ENCODE assay signal across 8 cellular contexts in the genomic region with DNA sequence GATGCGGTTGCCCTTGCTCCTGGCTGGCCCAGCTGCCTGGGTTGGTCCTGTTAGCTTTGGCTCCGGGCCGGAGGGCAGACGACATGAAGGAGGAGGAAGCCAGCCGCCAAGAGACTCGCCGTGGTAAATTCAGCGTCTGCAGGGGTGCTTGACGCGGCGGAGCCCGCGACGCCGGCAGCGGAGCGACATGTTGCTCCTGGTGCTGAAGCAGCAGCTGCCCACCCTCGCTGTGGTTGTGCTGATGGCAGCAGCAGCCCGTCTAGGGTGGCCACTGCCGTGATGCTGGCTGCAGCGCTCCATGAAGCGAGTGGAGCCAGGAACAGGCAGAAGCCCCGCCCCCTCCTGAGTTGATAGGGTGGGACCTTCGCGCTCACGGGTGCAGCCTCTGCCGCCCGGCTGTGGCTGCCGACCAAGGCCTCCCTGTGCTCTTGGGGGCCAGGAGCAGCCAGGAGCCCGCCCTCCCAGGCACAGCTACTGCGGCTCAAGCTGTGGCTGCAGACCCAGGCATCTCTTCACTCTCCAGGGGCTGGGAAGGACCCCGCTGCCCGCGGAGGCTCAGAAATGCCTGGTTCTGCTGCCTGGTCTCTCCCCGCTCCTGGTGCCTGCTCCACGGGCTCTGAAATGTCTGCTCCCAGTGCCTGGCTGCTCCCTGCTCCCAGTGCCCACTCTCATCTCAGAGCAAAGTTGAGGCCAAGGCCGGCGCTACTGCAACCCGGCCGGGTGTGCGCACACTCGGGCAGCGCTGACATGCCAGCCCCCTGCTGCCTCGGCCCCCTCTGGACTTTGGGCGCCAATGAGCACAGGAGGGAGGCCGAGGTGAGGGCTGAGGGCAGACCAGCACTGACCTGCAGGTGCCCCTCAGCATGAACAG. TPM values are rescaled to one million over a fixed set of nuclear protein-coding genes. Genes with fewer than 3 reads are reported as not detected.
DNase-seq lines count a peak whose midpoint lies in the region; ATAC-seq, FAIRE-seq and TF ChIP-seq lines count a peak whose summit lies in the region.

No MANE protein-coding gene starts in this region.

- ATAC-seq in GM18868 (IDR thresholded peaks at IDR 0.05; ENCODE audit: unreplicated experiment): peak; percentile 70
- peak; percentile 48 for ATAC-seq in HG03097 (IDR thresholded peaks at IDR 0.05; ENCODE audit: low FRiP score, unreplicated experiment)

- peaks cover 8% of the 10 kb centered on the region for H3K4me1 ChIP-seq in ACC112 (ENCODE audit: control insufficient read depth, insufficient read depth, low read length, unreplicated experiment)
- peaks cover 26% of the 10 kb centered on the region for H3K4me1 ChIP-seq in keratinocyte (ENCODE audit: control insufficient read depth, extremely low read depth, insufficient read depth, low read length)

- dilution Hi-C loops in keratinocyte (cut with MboI; ENCODE audit: extremely low pct_ligation_motif_present, low sequenced_read_pairs): no loop called here

- H3K9me3 ChIP-seq in WERI-Rb-1 (ENCODE audit: severe bottlenecking) (no peaks in the 10 kb centered on the region), keratinocyte (ENCODE audit: control insufficient read depth, low read depth, low read length) (no peaks in the 10 kb centered on the region)

- H3K9me1 ChIP-seq in keratinocyte (ENCODE audit: control insufficient read depth, extremely low read depth, insufficient read depth, low read length): no peaks in the 10 kb centered on the region

- peak overlapping the region; percentile 49 for H3K9ac ChIP-seq in keratinocyte (ENCODE audit: control insufficient read depth, extremely low read depth, insufficient read depth, low read length)

- no peak for FAIRE-seq in keratinocyte (lab: Jason Lieb, UNC)

- H3K36me3 ChIP-seq in ACC112 (ENCODE audit: insufficient read depth, low read length) (no peaks in the 10 kb centered on the region), WERI-Rb-1 (no peaks in the 10 kb centered on the region), keratinocyte (ENCODE audit: control insufficient read depth in 2 of 2, extremely low read depth in 1 of 2, insufficient read depth in 2 of 2, low read length in 2 of 2) (no peaks in the 10 kb centered on the region)

- H3K27ac ChIP-seq in ACC112 (ENCODE audit: low read depth, low read length) (no peak overlapping the region), WERI-Rb-1 (peak overlapping the region; percentile 51), keratinocyte (ENCODE audit: control insufficient read depth, insufficient read depth, low read length) (no peak overlapping the region)

- DNase-seq in NCI-H2171 (lab: John Stamatoyannopoulos, UW) (peak; percentile 77), WERI-Rb-1 (peak; percentile 96), cardiac fibroblast (ENCODE audit: low read depth in 2 of 2) (peak; percentile 61 to 81), keratinocyte (ENCODE audit: low read depth, low spot score) (no peak)
- DNase-seq in stimulated activated CD4-positive, alpha-beta T cell treated with anti-CD3 and anti-CD28 coated beads, Interleukin-15, amount 100 ng/mL, for 1 hour (ENCODE audit: low read depth in 1 of 2, low spot score in 1 of 2): peak; percentile 63 to 67

- H3K79me2 ChIP-seq in ACC112 (ENCODE audit: control insufficient read depth, insufficient read depth, low read length, unreplicated experiment): peaks cover 2% of the 10 kb centered on the region
- peaks cover 3% of the 10 kb centered on the region for H3K79me2 ChIP-seq in keratinocyte (ENCODE audit: control insufficient read depth, insufficient read depth, low read length)

- H3K27me3 ChIP-seq in ACC112 (ENCODE audit: insufficient read depth, low read length): no peaks in the 10 kb centered on the region
- H3K27me3 ChIP-seq in WERI-Rb-1 (ENCODE audit: insufficient read depth, low read depth, severe bottlenecking): no peaks in the 10 kb centered on the region
- H3K27me3 ChIP-seq in keratinocyte (ENCODE audit: control insufficient read depth, extremely low read depth, insufficient read depth, low read length): no peaks in the 10 kb centered on the region

- TF ChIP-seq CTCF in WERI-Rb-1 (IDR thresholded peaks at IDR 0.05; ENCODE audit: low read depth, low read length) (no peak), cardiac fibroblast (IDR thresholded peaks at IDR 0.05; ENCODE audit: low read depth, low read length) (no peak), keratinocyte (optimal IDR thresholded peaks at IDR 0.05 in 1 of 3, IDR thresholded peaks at IDR 0.05 in 1 of 3, conservative IDR thresholded peaks at IDR 0.05 in 1 of 3; ENCODE audit: extremely low read depth in 1 of 3, insufficient read depth in 2 of 3, low read length in 3 of 3) (no peak)

- H3K4me2 ChIP-seq in keratinocyte (ENCODE audit: control insufficient read depth, extremely low read depth, insufficient read depth, low read depth, low read length): peak overlapping the region; percentile 87

- H4K20me1 ChIP-seq in keratinocyte (ENCODE audit: control insufficient read depth, extremely low read depth, insufficient read depth, low read length): no peaks in the 10 kb centered on the region

- peak overlapping the region; percentile 76 for H3K4me3 ChIP-seq in ACC112 (ENCODE audit: low read depth, low read length)
- peak overlapping the region; percentile 62 for H3K4me3 ChIP-seq in WERI-Rb-1 (ENCODE audit: low read depth, low read length)
- H3K4me3 ChIP-seq in cardiac fibroblast (replicated peaks in 1 of 2; ENCODE audit: low read depth in 2 of 2, low read length in 2 of 2): peak overlapping the region; percentile 59 to 68
- H3K4me3 ChIP-seq in keratinocyte (ENCODE audit: control insufficient read depth in 2 of 3, extremely low read depth in 1 of 3, insufficient read depth in 2 of 3, low read depth in 1 of 3, low read length in 3 of 3): peak overlapping the region; percentile 35 to 77 (median 65)

- H2AFZ ChIP-seq in ACC112 (ENCODE audit: low read length, unreplicated experiment) (peak overlapping the region; percentile 72), keratinocyte (ENCODE audit: control insufficient read depth, low read length) (peak overlapping the region; percentile 95)

RNA-seq across cellular contexts. Expression of a gene that starts 4.4 kb away (rescaled TPM):
- polyA plus RNA-seq in keratinocyte: 18.7 to 48.9 TPM (median 27.0 TPM) in 3 replicates
- polyA plus RNA-seq in keratinocyte (2011; ENCODE audit: low read depth): 7.4 TPM
- 11.4 TPM in 2 replicates for polyA plus RNA-seq in keratinocyte (2011; cell fraction: cytosol; rRNA removed)
- 207 and 235 TPM in 2 replicates for polyA plus RNA-seq in keratinocyte (2011; cell fraction: nucleus; rRNA removed)
- 17.6 and 43.9 TPM in 2 replicates for polyA plus RNA-seq in keratinocyte (2012; ENCODE audit: low replicate concordance)
- 12.8 to 14.5 TPM (median 13.8 TPM) in 3 replicates for polyA minus RNA-seq in keratinocyte
- 15.2 TPM for polyA minus RNA-seq in keratinocyte (2011; cell fraction: cytosol; rRNA and poly(A)+ RNA removed)
- polyA minus RNA-seq in keratinocyte (2011; cell fraction: nucleus; rRNA and poly(A)+ RNA removed): 22.2 and 23.7 TPM in 2 replicates

RNA-seq across cellular contexts. Expression of a gene that starts 25.2 kb away (rescaled TPM):
- 12.6 to 16.9 TPM (median 15.4 TPM) in 3 replicates for polyA plus RNA-seq in keratinocyte
- polyA plus RNA-seq in keratinocyte (2011; ENCODE audit: low read depth): 2.9 TPM
- 11.3 and 12.8 TPM in 2 replicates for polyA plus RNA-seq in keratinocyte (2011; cell fraction: cytosol; rRNA removed)
- 15.4 and 15.6 TPM in 2 replicates for polyA plus RNA-seq in keratinocyte (2011; cell fraction: nucleus; rRNA removed)
- polyA plus RNA-seq in keratinocyte (2012; ENCODE audit: low replicate concordance): 11.2 and 12.4 TPM in 2 replicates
- polyA minus RNA-seq in keratinocyte: 14.9 to 19.9 TPM (median 19.3 TPM) in 3 replicates
- polyA minus RNA-seq in keratinocyte (2011; cell fraction: cytosol; rRNA and poly(A)+ RNA removed): 24.6 TPM
- 11.7 and 12.8 TPM in 2 replicates for polyA minus RNA-seq in keratinocyte (2011; cell fraction: nucleus; rRNA and poly(A)+ RNA removed)

RNA-seq across cellular contexts. Expression of a gene that starts 37.5 kb away (rescaled TPM):
- 13.2 to 21.2 TPM (median 17.3 TPM) in 3 replicates for polyA plus RNA-seq in keratinocyte
- polyA plus RNA-seq in keratinocyte (2011; ENCODE audit: low read depth): 7.3 TPM
- 13.4 and 16.9 TPM in 2 replicates for polyA plus RNA-seq in keratinocyte (2011; cell fraction: cytosol; rRNA removed)
- polyA plus RNA-seq in keratinocyte (2011; cell fraction: nucleus; rRNA removed): 29.2 TPM in 2 replicates
- 11.7 and 17.9 TPM in 2 replicates for polyA plus RNA-seq in keratinocyte (2012; ENCODE audit: low replicate concordance)
- 15.0 to 26.4 TPM (median 20.5 TPM) in 3 replicates for polyA minus RNA-seq in keratinocyte
- polyA minus RNA-seq in keratinocyte (2011; cell fraction: cytosol; rRNA and poly(A)+ RNA removed): 18.4 TPM
- polyA minus RNA-seq in keratinocyte (2011; cell fraction: nucleus; rRNA and poly(A)+ RNA removed): 12.1 and 15.7 TPM in 2 replicates

RNA-seq across cellular contexts. Expression of a gene that starts 42.8 kb away (rescaled TPM):
- polyA plus RNA-seq in keratinocyte: 5.1 to 6.1 TPM (median 5.3 TPM) in 3 replicates
- 4.4 TPM for polyA plus RNA-seq in keratinocyte (2011; ENCODE audit: low read depth)
- polyA plus RNA-seq in keratinocyte (2011; cell fraction: cytosol; rRNA removed): 1.6 and 2.5 TPM in 2 replicates
- polyA plus RNA-seq in keratinocyte (2011; cell fraction: nucleus; rRNA removed): 11.7 and 13.1 TPM in 2 replicates
- 3.4 and 4.8 TPM in 2 replicates for polyA plus RNA-seq in keratinocyte (2012; ENCODE audit: low replicate concordance)
- 2.4 to 7.9 TPM (median 6.9 TPM) in 3 replicates for polyA minus RNA-seq in keratinocyte
- polyA minus RNA-seq in keratinocyte (2011; cell fraction: cytosol; rRNA and poly(A)+ RNA removed): 3.1 TPM
- 4.3 and 8.8 TPM in 2 replicates for polyA minus RNA-seq in keratinocyte (2011; cell fraction: nucleus; rRNA and poly(A)+ RNA removed)
